25 cellular contexts compared by ENCODE assay signal in genomic region chr2:69836316-69836715, GRCh38. TPM values are rescaled to one million over a fixed set of nuclear protein-coding genes. Genes with fewer than 3 reads are reported as not detected.
A peak's percentile ranks its signal among the peaks of the same experiment; 100 is the strongest.
DNase-seq lines count a peak whose midpoint lies in the region; ATAC-seq and TF ChIP-seq lines count a peak whose summit lies in the region.
"Had no signal": no experiment of that assay in that cellular context is flagged by ENCODE, and none has a peak within 500 bp of the region (broad histone marks: within the 10 kb centered on the region; RNA-seq: fewer than 3 reads in every experiment).

No MANE protein-coding gene starts in this region.

- no peak overlapping the region for H3K27ac ChIP-seq in CD4-positive, CD25-positive, alpha-beta regulatory T cell (ENCODE audit: insufficient read depth, low read length, poor library complexity, severe bottlenecking)
- H3K27ac ChIP-seq in DOHH2 (ENCODE audit: low read depth, low read length): no peak overlapping the region
- H3K27ac ChIP-seq in OCI-LY7 (ENCODE audit: low read depth, low read length, poor library complexity, severe bottlenecking): no peak overlapping the region
- no peak overlapping the region for H3K27ac ChIP-seq in tibial nerve
- H3K27ac ChIP-seq: cardiac muscle cell, coronary artery, ovary, upper lobe of left lung had no signal

- peak overlapping the region in 2 of 3 donors; percentile 66 to 76 for H3K27ac Mint-ChIP-seq in CD4-positive, CD25-positive, alpha-beta regulatory T cell
- H3K27ac Mint-ChIP-seq: activated naive CD4-positive, alpha-beta T cell treated with anti-CD3 and anti-CD28 coated beads, Interleukin-2, amount 10 ng/mL, durations not matched to agents 7 days and 5 days had no signal

- H3K9me3 Mint-ChIP-seq in CD4-positive, CD25-positive, alpha-beta regulatory T cell: no peaks in the 10 kb centered on the region
- H3K9me3 Mint-ChIP-seq: activated naive CD4-positive, alpha-beta T cell treated with anti-CD3 and anti-CD28 coated beads, Interleukin-2, amount 10 ng/mL, durations not matched to agents 7 days and 5 days; CD14-positive monocyte had no signal

- intact Hi-C loops in OCI-LY7 (cut with micrococcal nuclease; ENCODE audit: unreplicated experiment): no loop called here

- BruUV-seq in OCI-LY7 (replicated peaks; lab: Mats Ljungman, UMichigan): no TSS peak

- H3K27me3 Mint-ChIP-seq in CD4-positive, CD25-positive, alpha-beta regulatory T cell: no peaks in the 10 kb centered on the region
- H3K27me3 Mint-ChIP-seq: activated naive CD4-positive, alpha-beta T cell treated with anti-CD3 and anti-CD28 coated beads, Interleukin-2, amount 10 ng/mL, durations not matched to agents 7 days and 5 days had no signal

- no peaks in the 10 kb centered on the region for H3K9me2 ChIP-seq in DOHH2 (replicated peaks; ENCODE audit: control insufficient read depth, low read length)
- no peaks in the 10 kb centered on the region for H3K9me2 ChIP-seq in OCI-LY7 (ENCODE audit: insufficient read depth, low read length)

- H2AFZ ChIP-seq in OCI-LY7 (ENCODE audit: low read length): no peak overlapping the region

- H3K27me3 ChIP-seq in CD4-positive, CD25-positive, alpha-beta regulatory T cell (ENCODE audit: control insufficient read depth, insufficient read depth, low read length): no peaks in the 10 kb centered on the region
- no peaks in the 10 kb centered on the region for H3K27me3 ChIP-seq in DOHH2 (ENCODE audit: control insufficient read depth, low read length)
- H3K27me3 ChIP-seq in tibial nerve: no peaks in the 10 kb centered on the region
- H3K27me3 ChIP-seq: cardiac muscle cell, MG63, ovary, upper lobe of left lung had no signal

- TF ChIP-seq CTCF in DOHH2 (IDR thresholded peaks at IDR 0.05; ENCODE audit: low read depth, low read length, poor library complexity, severe bottlenecking) (no peak), OCI-LY7 (conservative IDR thresholded peaks at IDR 0.05; ENCODE audit: low read length) (no peak), tibial nerve (IDR thresholded peaks at IDR 0.05) (no peak)

- WGBS in tibial nerve, 2 donors: 63 to 71% methylated on average over 5 of the region's 5 CpGs

- no peak for TF ChIP-seq EP300 in tibial nerve (IDR thresholded peaks at IDR 0.05)

- no peaks in the 10 kb centered on the region for H3F3A ChIP-seq in DOHH2 (ENCODE audit: control insufficient read depth, insufficient read depth)

- H3K4me3 ChIP-seq in CD4-positive, CD25-positive, alpha-beta regulatory T cell (ENCODE audit: low read depth, low read length): no peak overlapping the region
- peak overlapping the region; percentile 18 for H3K4me3 ChIP-seq in DOHH2 (ENCODE audit: low read length)
- peak overlapping the region; percentile 22 for H3K4me3 ChIP-seq in OCI-LY7 (ENCODE audit: low read depth, low read length, poor library complexity, severe bottlenecking)
- no peak overlapping the region for H3K4me3 ChIP-seq in tibial nerve
- H3K4me3 ChIP-seq: cardiac muscle cell, coronary artery, HAP-1, MG63, ovary, upper lobe of left lung had no signal

- H3K36me3 Mint-ChIP-seq in CD4-positive, CD25-positive, alpha-beta regulatory T cell: peaks cover 16% of the 10 kb centered on the region

- POLR2A ChIA-PET in OCI-LY7 (lab: Charles Lee): interaction anchor here (0.7 kb wide), 1 partner anchor 420 kb away, joined by 3 read pairs; no protein-coding TSS in a partner anchor

- CTCF ChIA-PET in OCI-LY7 (lab: Charles Lee; ENCODE audit: unreplicated experiment): no interaction called here

- H3K9me3 ChIP-seq in CD4-positive, CD25-positive, alpha-beta regulatory T cell (ENCODE audit: control insufficient read depth in 2 of 2, low read length in 2 of 2): no peaks in the 10 kb centered on the region
- H3K9me3 ChIP-seq in DOHH2 (ENCODE audit: control insufficient read depth, insufficient read depth, low read length): no peaks in the 10 kb centered on the region
- H3K9me3 ChIP-seq in OCI-LY7 (ENCODE audit: low read length): no peaks in the 10 kb centered on the region
- no peaks in the 10 kb centered on the region for H3K9me3 ChIP-seq in tibial nerve
- H3K9me3 ChIP-seq: HAP-1, MG63, ovary, upper lobe of left lung had no signal

- H3K79me2 ChIP-seq in DOHH2 (ENCODE audit: control insufficient read depth, low read length): peaks cover 65% of the 10 kb centered on the region
- H3K79me2 ChIP-seq in OCI-LY7 (ENCODE audit: insufficient read depth, low read depth, low read length): peaks cover 62% of the 10 kb centered on the region

- no peak for TF ChIP-seq POLR2A in tibial nerve (IDR thresholded peaks at IDR 0.05)

- H3K4me3 Mint-ChIP-seq in CD4-positive, CD25-positive, alpha-beta regulatory T cell: peak overlapping the region in 2 of 4 donors; percentile 62 to 63
- H3K4me3 Mint-ChIP-seq: activated naive CD4-positive, alpha-beta T cell treated with anti-CD3 and anti-CD28 coated beads, Interleukin-2, amount 10 ng/mL, durations not matched to agents 7 days and 5 days; CD14-positive monocyte had no signal

- H4K20me1 ChIP-seq in DOHH2 (ENCODE audit: control insufficient read depth, insufficient read depth, low read depth, low read length) (no peaks in the 10 kb centered on the region), OCI-LY7 (ENCODE audit: insufficient read depth, low read length) (peaks cover 6% of the 10 kb centered on the region; the same call in 1 of the 2 replicates)

- H3K4me1 ChIP-seq in CD4-positive, CD25-positive, alpha-beta regulatory T cell (ENCODE audit: control insufficient read depth, insufficient read depth, low read length, poor library complexity, severe bottlenecking): peaks cover 42% of the 10 kb centered on the region
- H3K4me1 ChIP-seq in DOHH2 (ENCODE audit: control insufficient read depth, low read length) (peaks cover 53% of the 10 kb centered on the region), OCI-LY7 (ENCODE audit: insufficient read depth, low read length, poor library complexity, severe bottlenecking) (peaks cover 31% of the 10 kb centered on the region), tibial nerve (peaks cover 0 to 26% (median 6%) of the 10 kb centered on the region in 4 donors)

- peaks cover 33% of the 10 kb centered on the region for H3K36me3 ChIP-seq in CD4-positive, CD25-positive, alpha-beta regulatory T cell (ENCODE audit: control insufficient read depth, insufficient read depth, low read length)
- H3K36me3 ChIP-seq in DOHH2 (ENCODE audit: control insufficient read depth, low read length) (peaks cover 54% of the 10 kb centered on the region), OCI-LY7 (ENCODE audit: insufficient read depth, low read length) (peaks cover 84% of the 10 kb centered on the region), tibial nerve (peaks cover 0 to 18% (median 0%) of the 10 kb centered on the region in 3 donors)
- H3K36me3 ChIP-seq: ovary had no signal

- no peak for DNase-seq in CD4-positive, CD25-positive, alpha-beta regulatory T cell
- DNase-seq in OCI-LY7 (ENCODE audit: low spot score): peak; percentile 28
- DNase-seq in myocyte (ENCODE audit: low read depth): peak; percentile 61
- no peak for DNase-seq in tibial nerve (ENCODE audit: low spot score in 2 of 2)
- DNase-seq: activated CD4-positive, alpha-beta T cell treated with anti-CD3 and anti-CD28 coated beads for 48 hours; activated naive CD4-positive, alpha-beta T cell treated with anti-CD3 and anti-CD28 coated beads, Interleukin-2, amount 10 ng/mL, durations not matched to agents 7 days and 5 days; activated T-cell treated with anti-CD3 and anti-CD28 coated beads, Interleukin-2, amount 50 U/mL, for 48 hours; anterior cingulate cortex; head of caudate nucleus; MG63; midbrain; NCI-H1436; NCI-H2081 treated with DMSO at 0.1 percent for 48 hours; NCI-H446 treated with DMSO at 0.1 percent for 48 hours; NK-92 treated with Interleukin-12 subunit alpha and Interleukin-12 subunit beta, amount 100 ng/mL, for 24 hours; ovary; Right ventricle myocardium superior; upper lobe of left lung had no signal

- no peak for ATAC-seq in CD4-positive, CD25-positive, alpha-beta regulatory T cell (ENCODE audit: low read depth in 2 of 2)
- ATAC-seq in HG02798 (IDR thresholded peaks at IDR 0.05; ENCODE audit: poor library complexity, unreplicated experiment): no peak
- no peak for ATAC-seq in GM21367 (IDR thresholded peaks at IDR 0.05; ENCODE audit: unreplicated experiment)

- H3K4me2 ChIP-seq in DOHH2 (ENCODE audit: low read length): peak overlapping the region; percentile 45
- H3K4me2 ChIP-seq in OCI-LY7 (ENCODE audit: low read length): peak overlapping the region; percentile 35

- H3K4me1 Mint-ChIP-seq in CD4-positive, CD25-positive, alpha-beta regulatory T cell: peaks cover 40 to 51% (median 46%) of the 10 kb centered on the region in 4 donors

RNA-seq across cellular contexts. Expression of gene GMCL1, which starts 6.9 kb away (rescaled TPM):
- 32.3 TPM for total RNA-seq in CD4-positive, CD25-positive, alpha-beta regulatory T cell
- polyA plus RNA-seq in CD4-positive, CD25-positive, alpha-beta regulatory T cell: 10 to 100 TPM; 32.4 to 36.0 (median 33.7) TPM
- 11.9 and 14.4 TPM in 2 replicates for total RNA-seq in OCI-LY7 (2014; rRNA removed; shearing (Covaris generic))
- total RNA-seq in OCI-LY7 (2022) (25.9 and 28.2 TPM in 2 replicates), myocyte (9.7 and 13.6 TPM in 2 replicates), tibial nerve (10 to 100 TPM; 11.2 to 20.1 (median 15.5) TPM)
- polyA plus RNA-seq in myocyte (2012): 6.4 TPM

RNA-seq across cellular contexts. Expression of gene SNRNP27, which starts 57.4 kb away (rescaled TPM):
- 44.1 TPM for total RNA-seq in CD4-positive, CD25-positive, alpha-beta regulatory T cell
- 10 to 100 TPM; 51.7 to 70.2 (median 60.0) TPM for polyA plus RNA-seq in CD4-positive, CD25-positive, alpha-beta regulatory T cell
- 42.2 and 61.9 TPM in 2 replicates for total RNA-seq in OCI-LY7 (2014; rRNA removed; shearing (Covaris generic))
- total RNA-seq in OCI-LY7 (2022) (76.0 and 82.4 TPM in 2 replicates), myocyte (113 and 116 TPM in 2 replicates), tibial nerve (100 to 1,000 TPM in 2 of 4 donors, 10 to 100 TPM in 2; 47.1 to 128 (median 92.7) TPM)
- polyA plus RNA-seq in myocyte (2012): 53.5 TPM

Comparison
In these comparisons a context has a peak if more than half of its experiments do, and no peak if none do; other contexts are left out.
1. DNase-seq: peak in OCI-LY7 (single experiment) and myocyte (single experiment); none in CD4-positive, CD25-positive, alpha-beta regulatory T cell (0 of 3) and tibial nerve (0 of 2).
2. H3K4me3 ChIP-seq: peak in DOHH2 (single experiment) and OCI-LY7 (single experiment); none in CD4-positive, CD25-positive, alpha-beta regulatory T cell (single experiment) and tibial nerve (0 of 4).